In the genomic region with DNA sequence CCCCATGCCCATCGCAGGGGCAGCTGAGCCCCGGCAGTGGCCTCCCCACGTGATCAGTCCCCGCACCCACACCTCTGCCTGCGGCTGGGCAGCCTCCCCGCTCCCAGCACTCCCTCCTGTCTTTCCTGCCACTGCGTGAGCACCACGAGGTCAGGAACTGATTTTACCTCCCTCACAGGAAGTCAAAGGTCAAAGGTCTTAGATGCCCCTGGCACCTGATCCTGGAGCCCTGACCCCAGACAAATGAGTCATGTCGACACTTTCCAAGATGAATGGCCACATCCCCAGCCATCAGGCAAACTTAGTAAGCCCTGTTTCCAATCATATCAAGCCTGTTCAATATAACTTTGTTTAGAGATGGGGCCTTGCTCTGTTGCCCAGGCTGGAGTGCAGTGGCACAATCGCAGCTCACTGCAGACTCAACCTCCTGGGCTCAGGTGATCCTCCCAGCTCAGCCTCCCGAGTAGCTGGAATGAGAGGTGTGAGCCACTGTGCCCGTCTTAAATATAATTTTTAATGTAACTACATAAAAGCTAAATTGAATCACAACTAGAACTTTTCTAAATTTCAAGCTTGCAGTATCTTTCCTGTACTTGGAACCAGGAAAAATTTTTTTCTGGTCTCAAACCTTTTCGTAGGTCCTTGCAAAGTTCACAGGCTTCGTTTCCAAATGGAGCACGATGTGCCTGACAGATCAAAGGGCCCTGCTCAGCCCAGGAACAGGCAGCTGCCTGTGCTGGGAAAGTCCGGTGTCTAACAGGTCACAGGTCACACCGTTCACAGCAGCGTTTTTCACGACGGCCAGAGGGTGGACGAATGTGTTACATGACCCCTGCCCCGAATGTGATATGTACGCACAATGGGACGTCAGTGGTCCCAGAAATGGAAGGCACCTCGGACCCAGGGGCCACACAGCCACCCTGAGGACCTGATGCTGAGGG, we compare ENCODE assay signal across 1 cellular context.
A peak's percentile ranks its signal among the peaks of the same experiment; 100 is the strongest.
TF ChIP-seq lines count a peak whose summit lies in the region.

No MANE protein-coding gene starts in this region.

TF ChIP-seq in HepG2, 621 proteins besides CTCF, POLR2A, EP300 and RAD21 (continued from another document and continues in another):
- TF ChIP-seq, protein P1, sequence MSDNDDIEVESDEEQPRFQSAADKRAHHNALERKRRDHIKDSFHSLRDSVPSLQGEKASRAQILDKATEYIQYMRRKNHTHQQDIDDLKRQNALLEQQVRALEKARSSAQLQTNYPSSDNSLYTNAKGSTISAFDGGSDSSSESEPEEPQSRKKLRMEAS (IDR thresholded peaks at IDR 0.05): peak; percentile 95
- TF ChIP-seq CREB1 (IDR thresholded peaks at IDR 0.05): no peak
- TF ChIP-seq CREB1 (CRISPR knock-in tag; IDR thresholded peaks at IDR 0.05): no peak
- TF ChIP-seq ZNF615 (CRISPR knock-in tag; IDR thresholded peaks at IDR 0.05; ENCODE audit: borderline replicate concordance): no peak
- TF ChIP-seq ISX (CRISPR knock-in tag; conservative IDR thresholded peaks at IDR 0.05): no peak
- TF ChIP-seq PAF1 (CRISPR knock-in tag; IDR thresholded peaks at IDR 0.05): no peak
- TF ChIP-seq CBX5 (CRISPR knock-in tag; IDR thresholded peaks at IDR 0.05; ENCODE audit: borderline replicate concordance): 0 out of 2 replicates have a peak, but pooled peaks have one; percentile 25
- TF ChIP-seq MTF2 (CRISPR knock-in tag; IDR thresholded peaks at IDR 0.05; ENCODE audit: borderline replicate concordance): no peak
- TF ChIP-seq ZNF180 (CRISPR knock-in tag; IDR thresholded peaks at IDR 0.05; ENCODE audit: borderline replicate concordance, low read depth): no peak
- peak; percentile 21; the same call in 1 of the 2 replicates for TF ChIP-seq SIX1 (CRISPR knock-in tag; IDR thresholded peaks at IDR 0.05; ENCODE audit: borderline replicate concordance)
- no peak for TF ChIP-seq ZFP1 (CRISPR knock-in tag; IDR thresholded peaks at IDR 0.05)
- TF ChIP-seq SMYD3 (CRISPR knock-in tag; IDR thresholded peaks at IDR 0.05): no peak
- no peak for TF ChIP-seq ZNF343 (CRISPR knock-in tag; IDR thresholded peaks at IDR 0.05)
- TF ChIP-seq SMC3 (IDR thresholded peaks at IDR 0.05; ENCODE audit: low read length): no peak
- TF ChIP-seq HDAC2 (CRISPR knock-in tag; IDR thresholded peaks at IDR 0.05): peak; percentile 78
- TF ChIP-seq, protein P2, sequence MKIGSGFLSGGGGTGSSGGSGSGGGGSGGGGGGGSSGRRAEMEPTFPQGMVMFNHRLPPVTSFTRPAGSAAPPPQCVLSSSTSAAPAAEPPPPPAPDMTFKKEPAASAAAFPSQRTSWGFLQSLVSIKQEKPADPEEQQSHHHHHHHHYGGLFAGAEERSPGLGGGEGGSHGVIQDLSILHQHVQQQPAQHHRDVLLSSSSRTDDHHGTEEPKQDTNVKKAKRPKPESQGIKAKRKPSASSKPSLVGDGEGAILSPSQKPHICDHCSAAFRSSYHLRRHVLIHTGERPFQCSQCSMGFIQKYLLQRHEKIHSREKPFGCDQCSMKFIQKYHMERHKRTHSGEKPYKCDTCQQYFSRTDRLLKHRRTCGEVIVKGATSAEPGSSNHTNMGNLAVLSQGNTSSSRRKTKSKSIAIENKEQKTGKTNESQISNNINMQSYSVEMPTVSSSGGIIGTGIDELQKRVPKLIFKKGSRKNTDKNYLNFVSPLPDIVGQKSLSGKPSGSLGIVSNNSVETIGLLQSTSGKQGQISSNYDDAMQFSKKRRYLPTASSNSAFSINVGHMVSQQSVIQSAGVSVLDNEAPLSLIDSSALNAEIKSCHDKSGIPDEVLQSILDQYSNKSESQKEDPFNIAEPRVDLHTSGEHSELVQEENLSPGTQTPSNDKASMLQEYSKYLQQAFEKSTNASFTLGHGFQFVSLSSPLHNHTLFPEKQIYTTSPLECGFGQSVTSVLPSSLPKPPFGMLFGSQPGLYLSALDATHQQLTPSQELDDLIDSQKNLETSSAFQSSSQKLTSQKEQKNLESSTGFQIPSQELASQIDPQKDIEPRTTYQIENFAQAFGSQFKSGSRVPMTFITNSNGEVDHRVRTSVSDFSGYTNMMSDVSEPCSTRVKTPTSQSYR (CRISPR knock-in tag; IDR thresholded peaks at IDR 0.05; ENCODE audit: borderline replicate concordance): peak; percentile 71; the same call in 1 of the 2 replicates
- peak; percentile 36 for TF ChIP-seq MEF2D (CRISPR knock-in tag; IDR thresholded peaks at IDR 0.05)
- peak; percentile 58 for TF ChIP-seq ASH2L (IDR thresholded peaks at IDR 0.05; ENCODE audit: insufficient read length, low read depth, low read length)
- TF ChIP-seq SP2 (CRISPR knock-in tag; IDR thresholded peaks at IDR 0.05): no peak
- TF ChIP-seq, protein P3, sequence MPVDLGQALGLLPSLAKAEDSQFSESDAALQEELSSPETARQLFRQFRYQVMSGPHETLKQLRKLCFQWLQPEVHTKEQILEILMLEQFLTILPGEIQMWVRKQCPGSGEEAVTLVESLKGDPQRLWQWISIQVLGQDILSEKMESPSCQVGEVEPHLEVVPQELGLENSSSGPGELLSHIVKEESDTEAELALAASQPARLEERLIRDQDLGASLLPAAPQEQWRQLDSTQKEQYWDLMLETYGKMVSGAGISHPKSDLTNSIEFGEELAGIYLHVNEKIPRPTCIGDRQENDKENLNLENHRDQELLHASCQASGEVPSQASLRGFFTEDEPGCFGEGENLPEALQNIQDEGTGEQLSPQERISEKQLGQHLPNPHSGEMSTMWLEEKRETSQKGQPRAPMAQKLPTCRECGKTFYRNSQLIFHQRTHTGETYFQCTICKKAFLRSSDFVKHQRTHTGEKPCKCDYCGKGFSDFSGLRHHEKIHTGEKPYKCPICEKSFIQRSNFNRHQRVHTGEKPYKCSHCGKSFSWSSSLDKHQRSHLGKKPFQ (CRISPR knock-in tag; IDR thresholded peaks at IDR 0.05; ENCODE audit: insufficient replicate concordance): no peak
- no peak for TF ChIP-seq MAF1 (CRISPR knock-in tag; IDR thresholded peaks at IDR 0.05; ENCODE audit: borderline replicate concordance)
- no peak for TF ChIP-seq STAT5B (CRISPR knock-in tag; IDR thresholded peaks at IDR 0.05)
- TF ChIP-seq NFRKB (IDR thresholded peaks at IDR 0.05): no peak
- peak; percentile 95 for TF ChIP-seq NR2F6 (IDR thresholded peaks at IDR 0.05)
- TF ChIP-seq NR2F6 (CRISPR knock-in tag; IDR thresholded peaks at IDR 0.05): peak; percentile 98
- no peak for TF ChIP-seq PAX8 (CRISPR knock-in tag; IDR thresholded peaks at IDR 0.05; ENCODE audit: borderline replicate concordance)
- TF ChIP-seq, protein P4, sequence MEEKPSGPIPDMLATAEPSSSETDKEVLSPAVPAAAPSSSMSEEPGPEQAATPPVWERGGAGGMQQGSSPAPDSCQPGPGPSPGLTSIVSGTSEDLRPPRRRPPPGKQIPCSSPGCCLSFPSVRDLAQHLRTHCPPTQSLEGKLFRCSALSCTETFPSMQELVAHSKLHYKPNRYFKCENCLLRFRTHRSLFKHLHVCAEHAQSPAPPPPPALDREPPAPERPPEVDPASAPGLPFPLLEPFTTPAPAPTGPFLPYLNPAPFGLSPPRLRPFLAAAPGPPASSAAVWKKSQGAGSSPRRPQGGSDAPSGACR (CRISPR knock-in tag; IDR thresholded peaks at IDR 0.05): no peak
- 0 out of 2 replicates have a peak, but pooled peaks have one; percentile 40 for TF ChIP-seq NFIB (CRISPR knock-in tag; IDR thresholded peaks at IDR 0.05; ENCODE audit: borderline replicate concordance)
- peak; percentile 72; the same call in 1 of the 2 replicates for TF ChIP-seq ZNF816 (CRISPR knock-in tag; IDR thresholded peaks at IDR 0.05; ENCODE audit: borderline replicate concordance)
- TF ChIP-seq TRIM24 (CRISPR knock-in tag; IDR thresholded peaks at IDR 0.05): no peak
- TF ChIP-seq ZNF761 (CRISPR knock-in tag; conservative IDR thresholded peaks at IDR 0.05): no peak
- no peak for TF ChIP-seq TP53 (CRISPR knock-in tag; conservative IDR thresholded peaks at IDR 0.05)
- peak; percentile 43 for TF ChIP-seq IKZF4 (CRISPR knock-in tag; IDR thresholded peaks at IDR 0.05; ENCODE audit: borderline replicate concordance, low read depth, not compliant biosample characterization)
- TF ChIP-seq ZNF660 (CRISPR knock-in tag; IDR thresholded peaks at IDR 0.05; ENCODE audit: borderline replicate concordance, low read depth): no peak
- no peak for TF ChIP-seq NBN (conservative IDR thresholded peaks at IDR 0.05)
- no peak for TF ChIP-seq ATM (IDR thresholded peaks at IDR 0.05; ENCODE audit: borderline replicate concordance)
- TF ChIP-seq RXRA (CRISPR knock-in tag; IDR thresholded peaks at IDR 0.05): peak; percentile 82
- TF ChIP-seq CHCHD3 (CRISPR knock-in tag; IDR thresholded peaks at IDR 0.05): no peak
- TF ChIP-seq, protein P5, sequence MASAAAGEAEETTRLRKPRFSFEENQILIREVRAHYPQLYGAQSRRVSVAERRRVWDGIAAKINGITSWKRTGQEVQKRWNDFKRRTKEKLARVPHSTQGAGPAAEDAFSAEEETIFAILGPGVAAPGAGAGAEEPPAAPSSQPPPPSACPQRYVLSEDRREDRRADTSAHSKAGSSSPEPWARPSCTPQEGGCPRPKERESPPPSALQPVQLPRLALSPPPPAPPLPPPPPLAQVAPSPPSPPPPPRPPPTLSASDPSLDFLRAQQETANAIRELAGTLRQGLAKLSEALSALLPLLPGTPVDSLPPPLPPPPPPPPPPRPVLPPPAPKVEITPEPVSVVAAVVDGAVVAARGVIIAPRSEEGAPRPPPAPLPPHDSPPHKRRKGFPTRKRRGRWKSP (CRISPR knock-in tag; IDR thresholded peaks at IDR 0.05): peak; percentile 63; the same call in 1 of the 2 replicates
- TF ChIP-seq SIN3A (IDR thresholded peaks at IDR 0.05; ENCODE audit: borderline replicate concordance, low read depth, low read length): no peak
- TF ChIP-seq, protein P6, sequence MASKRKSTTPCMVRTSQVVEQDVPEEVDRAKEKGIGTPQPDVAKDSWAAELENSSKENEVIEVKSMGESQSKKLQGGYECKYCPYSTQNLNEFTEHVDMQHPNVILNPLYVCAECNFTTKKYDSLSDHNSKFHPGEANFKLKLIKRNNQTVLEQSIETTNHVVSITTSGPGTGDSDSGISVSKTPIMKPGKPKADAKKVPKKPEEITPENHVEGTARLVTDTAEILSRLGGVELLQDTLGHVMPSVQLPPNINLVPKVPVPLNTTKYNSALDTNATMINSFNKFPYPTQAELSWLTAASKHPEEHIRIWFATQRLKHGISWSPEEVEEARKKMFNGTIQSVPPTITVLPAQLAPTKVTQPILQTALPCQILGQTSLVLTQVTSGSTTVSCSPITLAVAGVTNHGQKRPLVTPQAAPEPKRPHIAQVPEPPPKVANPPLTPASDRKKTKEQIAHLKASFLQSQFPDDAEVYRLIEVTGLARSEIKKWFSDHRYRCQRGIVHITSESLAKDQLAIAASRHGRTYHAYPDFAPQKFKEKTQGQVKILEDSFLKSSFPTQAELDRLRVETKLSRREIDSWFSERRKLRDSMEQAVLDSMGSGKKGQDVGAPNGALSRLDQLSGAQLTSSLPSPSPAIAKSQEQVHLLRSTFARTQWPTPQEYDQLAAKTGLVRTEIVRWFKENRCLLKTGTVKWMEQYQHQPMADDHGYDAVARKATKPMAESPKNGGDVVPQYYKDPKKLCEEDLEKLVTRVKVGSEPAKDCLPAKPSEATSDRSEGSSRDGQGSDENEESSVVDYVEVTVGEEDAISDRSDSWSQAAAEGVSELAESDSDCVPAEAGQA (IDR thresholded peaks at IDR 0.05; ENCODE audit: low read depth): no peak
- TF ChIP-seq, protein P6 (CRISPR knock-in tag; IDR thresholded peaks at IDR 0.05; ENCODE audit: borderline replicate concordance): 0 out of 2 replicates have a peak, but pooled peaks have one; percentile 38
- TF ChIP-seq ZNF768 (CRISPR knock-in tag; IDR thresholded peaks at IDR 0.05): no peak
- TF ChIP-seq ZNF777 (CRISPR knock-in tag; IDR thresholded peaks at IDR 0.05): no peak; the same call in 1 of the 2 replicates
- no peak for TF ChIP-seq ZBTB8A (CRISPR knock-in tag; IDR thresholded peaks at IDR 0.05; ENCODE audit: borderline replicate concordance, low read depth)
- TF ChIP-seq ZFP41 (CRISPR knock-in tag; IDR thresholded peaks at IDR 0.05; ENCODE audit: borderline replicate concordance): 0 out of 2 replicates have a peak, but pooled peaks have one; percentile 63
- TF ChIP-seq SOX5 (CRISPR knock-in tag; IDR thresholded peaks at IDR 0.05; ENCODE audit: borderline replicate concordance): peak; percentile 64
- peak; percentile 75 for TF ChIP-seq RNF2 (conservative IDR thresholded peaks at IDR 0.05; ENCODE audit: low read depth)
- 0 out of 2 replicates have a peak, but pooled peaks have one; percentile 37 for TF ChIP-seq KLF6 (CRISPR knock-in tag; IDR thresholded peaks at IDR 0.05)
- TF ChIP-seq ZNF713 (CRISPR knock-in tag; IDR thresholded peaks at IDR 0.05): no peak
- no peak for TF ChIP-seq ARNT2 (CRISPR knock-in tag; IDR thresholded peaks at IDR 0.05; ENCODE audit: low read depth)
- no peak for TF ChIP-seq IKZF1 (IDR thresholded peaks at IDR 0.05)
- TF ChIP-seq ZBTB42 (CRISPR knock-in tag; IDR thresholded peaks at IDR 0.05): no peak
- no peak for TF ChIP-seq RBAK (CRISPR knock-in tag; IDR thresholded peaks at IDR 0.05)
- TF ChIP-seq, protein P7, sequence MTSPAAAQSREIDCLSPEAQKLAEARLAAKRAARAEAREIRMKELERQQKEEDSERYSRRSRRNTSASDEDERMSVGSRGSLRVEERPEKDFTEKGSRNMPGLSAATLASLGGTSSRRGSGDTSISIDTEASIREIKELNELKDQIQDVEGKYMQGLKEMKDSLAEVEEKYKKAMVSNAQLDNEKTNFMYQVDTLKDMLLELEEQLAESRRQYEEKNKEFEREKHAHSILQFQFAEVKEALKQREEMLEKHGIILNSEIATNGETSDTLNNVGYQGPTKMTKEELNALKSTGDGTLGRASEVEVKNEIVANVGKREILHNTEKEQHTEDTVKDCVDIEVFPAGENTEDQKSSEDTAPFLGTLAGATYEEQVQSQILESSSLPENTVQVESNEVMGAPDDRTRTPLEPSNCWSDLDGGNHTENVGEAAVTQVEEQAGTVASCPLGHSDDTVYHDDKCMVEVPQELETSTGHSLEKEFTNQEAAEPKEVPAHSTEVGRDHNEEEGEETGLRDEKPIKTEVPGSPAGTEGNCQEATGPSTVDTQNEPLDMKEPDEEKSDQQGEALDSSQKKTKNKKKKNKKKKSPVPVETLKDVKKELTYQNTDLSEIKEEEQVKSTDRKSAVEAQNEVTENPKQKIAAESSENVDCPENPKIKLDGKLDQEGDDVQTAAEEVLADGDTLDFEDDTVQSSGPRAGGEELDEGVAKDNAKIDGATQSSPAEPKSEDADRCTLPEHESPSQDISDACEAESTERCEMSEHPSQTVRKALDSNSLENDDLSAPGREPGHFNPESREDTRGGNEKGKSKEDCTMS (CRISPR knock-in tag; conservative IDR thresholded peaks at IDR 0.05): no peak
- TF ChIP-seq ZNF674 (CRISPR knock-in tag; IDR thresholded peaks at IDR 0.05; ENCODE audit: low read depth): no peak
